In the genomic region with DNA sequence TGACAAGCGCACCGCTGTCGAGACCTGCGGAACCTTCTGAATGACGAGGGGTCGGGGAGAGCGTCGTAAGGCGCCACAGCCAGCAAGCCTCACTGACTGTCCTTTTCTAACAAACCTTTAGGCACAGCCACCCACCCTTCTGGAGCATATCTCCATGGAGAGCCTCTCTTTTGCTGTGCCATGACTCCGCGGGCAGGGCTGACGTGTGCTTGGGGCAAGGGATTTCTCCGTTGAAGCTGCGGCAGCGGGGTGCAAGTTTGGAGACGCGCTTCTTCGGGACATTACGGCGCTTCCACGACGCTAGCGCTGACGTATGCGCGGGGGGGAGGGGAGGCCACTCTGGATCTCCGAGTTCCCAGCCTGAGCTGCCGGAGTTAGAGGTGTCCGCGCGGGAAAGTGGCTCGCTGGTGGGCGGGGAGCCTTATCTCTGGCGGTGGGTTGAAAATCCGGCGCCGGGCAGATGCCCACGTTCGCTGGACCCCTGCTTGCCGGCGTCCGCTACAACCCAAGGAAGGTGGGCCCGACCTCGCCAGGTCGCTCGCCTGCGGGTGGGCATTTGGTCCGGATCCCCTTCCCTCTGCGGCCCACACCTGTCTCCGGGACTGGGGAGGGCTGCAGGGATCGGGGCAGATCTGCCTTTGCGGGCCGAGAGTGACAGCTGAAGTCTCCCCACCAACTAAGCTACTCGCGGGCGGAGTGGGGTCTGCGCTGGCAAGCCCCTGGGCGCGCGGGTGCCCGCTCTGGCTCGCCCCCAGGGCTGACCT, we compare ENCODE assay signal across 8 cellular contexts. TPM values are rescaled to one million over a fixed set of nuclear protein-coding genes. Genes with fewer than 3 reads are reported as not detected.
A peak's percentile ranks its signal among the peaks of the same experiment; 100 is the strongest.
DNase-seq lines count a peak whose midpoint lies in the region; ATAC-seq and TF ChIP-seq lines count a peak whose summit lies in the region.

No MANE protein-coding gene starts in this region.

- peak overlapping the region; percentile 99 for H3K9ac ChIP-seq in KMS-11
- H3K9ac ChIP-seq in neural progenitor cell, result peak overlapping the region; percentile 47
- H3K9ac ChIP-seq in stomach smooth muscle (ENCODE audit: low read length in 2 of 2), result peak overlapping the region; percentile 83 to 88

- no peak overlapping the region for H3K4me3 ChIP-seq in KMS-11 (IDR thresholded peaks at IDR 0.05; ENCODE audit: insufficient read depth, low read depth, low read length)
- H3K4me3 ChIP-seq in neural progenitor cell, result peak overlapping the region; percentile 82
- peak overlapping the region; percentile 97 to 99 for H3K4me3 ChIP-seq in stomach smooth muscle (ENCODE audit: low read length in 2 of 2)

- ATAC-seq in GM21825 (IDR thresholded peaks at IDR 0.05; ENCODE audit: unreplicated experiment) (peak; percentile 82), foreskin keratinocyte (peak; percentile 89)

- H3K27me3 Mint-ChIP-seq in neural progenitor cell (ENCODE audit: insufficient read depth, low read depth), result no peaks in the 10 kb centered on the region

- H4K20me1 ChIP-seq in KMS-11 (ENCODE audit: insufficient read depth), result no peaks in the 10 kb centered on the region
- H4K20me1 ChIP-seq in neural progenitor cell (ENCODE audit: low read depth), result no peaks in the 10 kb centered on the region

- peaks cover 5% of the 10 kb centered on the region for H3K4me1 Mint-ChIP-seq in neural progenitor cell

- TF ChIP-seq CTCF in KMS-11 (conservative IDR thresholded peaks at IDR 0.05; ENCODE audit: low read depth, low read length) (no peak), foreskin keratinocyte (conservative IDR thresholded peaks at IDR 0.05) (no peak), neural progenitor cell (IDR thresholded peaks at IDR 0.05) (no peak)

- no peaks in the 10 kb centered on the region for H3K36me3 Mint-ChIP-seq in neural progenitor cell

- H3K4me1 ChIP-seq in KMS-11 (ENCODE audit: low read depth, poor library complexity, severe bottlenecking) (peaks cover 26% of the 10 kb centered on the region), foreskin keratinocyte (peaks cover 21% of the 10 kb centered on the region), neural progenitor cell (no peaks in the 10 kb centered on the region), stomach smooth muscle (ENCODE audit: control insufficient read depth, insufficient read depth, low read length) (peaks cover 11% of the 10 kb centered on the region)

- H2AFZ ChIP-seq in KMS-11 (ENCODE audit: low read depth) (peak overlapping the region; percentile 78), neural progenitor cell (replicated peaks) (peak overlapping the region; percentile 100)

- H3K27me3 ChIP-seq in KMS-11 (ENCODE audit: insufficient read depth, low read depth) (no peaks in the 10 kb centered on the region), foreskin keratinocyte (no peaks in the 10 kb centered on the region), neural progenitor cell (peaks cover 35% of the 10 kb centered on the region), stomach smooth muscle (ENCODE audit: control insufficient read depth in 1 of 2, insufficient read depth in 2 of 2, low read length in 2 of 2) (no peaks in the 10 kb centered on the region)

- H3K4me3 Mint-ChIP-seq in neural progenitor cell, result no peak overlapping the region

- TF ChIP-seq POLR2A in Raji (IDR thresholded peaks at IDR 0.05; ENCODE audit: insufficient read depth, low read depth, low read length), result peak; percentile 68

- H3K36me3 ChIP-seq in KMS-11 (ENCODE audit: insufficient read depth), result no peaks in the 10 kb centered on the region
- H3K36me3 ChIP-seq in neural progenitor cell, result no peaks in the 10 kb centered on the region
- no peaks in the 10 kb centered on the region for H3K36me3 ChIP-seq in stomach smooth muscle (ENCODE audit: control insufficient read depth in 2 of 2, insufficient read depth in 2 of 2, low read length in 2 of 2)

- H3K79me2 ChIP-seq in KMS-11 (ENCODE audit: insufficient read depth, low read depth) (peaks cover 48% of the 10 kb centered on the region), neural progenitor cell (ENCODE audit: low read depth) (no peaks in the 10 kb centered on the region)

- H3F3A ChIP-seq in neural progenitor cell (ENCODE audit: low read depth), result peaks cover 12% of the 10 kb centered on the region

- H3K9me3 ChIP-seq in neural progenitor cell (ENCODE audit: low read depth) (no peaks in the 10 kb centered on the region), stomach smooth muscle (ENCODE audit: control insufficient read depth in 2 of 2, low read length in 2 of 2) (no peaks in the 10 kb centered on the region)

- DNase-seq in EH (ENCODE audit: low read depth), result peak; percentile 86
- peak; percentile 94 for DNase-seq in activated effector memory CD4-positive, alpha-beta T cell treated with anti-CD3 and anti-CD28 coated beads, Interleukin-2, amount 50 U/mL, for 16 hours
- DNase-seq in foreskin keratinocyte, result peak; percentile 44 to 71
- DNase-seq in neural progenitor cell (ENCODE audit: low spot score), result peak; percentile 88

- no peak overlapping the region for H3K27ac Mint-ChIP-seq in neural progenitor cell

- H3K4me2 ChIP-seq in KMS-11 (peak overlapping the region; percentile 77), neural progenitor cell (peak overlapping the region; percentile 97)

- H3K27ac ChIP-seq in KMS-11 (peak overlapping the region; percentile 96), foreskin keratinocyte (peak overlapping the region; percentile 80), neural progenitor cell (no peak overlapping the region), stomach smooth muscle (ENCODE audit: low read length) (peak overlapping the region; percentile 76)

- no peaks in the 10 kb centered on the region for H3K9me3 Mint-ChIP-seq in neural progenitor cell

RNA-seq across cellular contexts. Expression of a gene that starts 0.5 kb away (rescaled TPM):
- total RNA-seq in foreskin keratinocyte (12.4 and 13.1 TPM in 2 replicates), neural progenitor cell (ENCODE audit: low replicate concordance) (5.0 and 9.9 TPM in 2 replicates)
- polyA plus RNA-seq in foreskin keratinocyte, result 2.8 and 3.3 TPM in 2 replicates

Comparison
In these comparisons a context has a peak if more than half of its experiments do, and no peak if none do; other contexts are left out.
1. H3K9ac ChIP-seq: peak in every context shown above with its lines; median percentile 99 in KMS-11; 86 in stomach smooth muscle; 47 in neural progenitor cell.